8 cellular contexts compared by ENCODE assay signal in genomic region chr1:8604041-8604942, GRCh38.
DNase-seq lines count a peak whose midpoint lies in the region; ATAC-seq and TF ChIP-seq lines count a peak whose summit lies in the region.

No MANE protein-coding gene starts in this region.

- H3K4me3 ChIP-seq in SK-N-MC: peak overlapping the region; percentile 76

- H3K27me3 Mint-ChIP-seq in nephron (ENCODE audit: low read depth): no peaks in the 10 kb centered on the region

- no peaks in the 10 kb centered on the region for H3K9me3 Mint-ChIP-seq in nephron

- 0 out of 2 replicates have a peak, but pooled peaks cover 5% of the 10 kb centered on the region for H3K36me3 ChIP-seq in SK-N-MC (ENCODE audit: insufficient read depth, low read length)

- H3K4me3 Mint-ChIP-seq in nephron: no peak overlapping the region

- H3K9me3 ChIP-seq in SK-N-MC (ENCODE audit: low read depth, low read length): no peaks in the 10 kb centered on the region; the same call in 1 of the 2 replicates

- ATAC-seq in GM18502 (IDR thresholded peaks at IDR 0.05; ENCODE audit: poor library complexity, unreplicated experiment) (peak; percentile 73), GM21737 (IDR thresholded peaks at IDR 0.05; ENCODE audit: unreplicated experiment) (peak; percentile 82)

- DNase-seq in SK-N-MC (ENCODE audit: low read depth, low spot score) (peak; percentile 95), NCI-H524 treated with DMSO at 0.1 percent for 48 hours (lab: John Stamatoyannopoulos, UW) (no peak), T-helper 9 cell (no peak), NCI-H1092 treated with DMSO at 0.1 percent for 48 hours (lab: John Stamatoyannopoulos, UW) (no peak), NCI-H226 (no peak)

- peaks cover 31% of the 10 kb centered on the region for H3K4me1 Mint-ChIP-seq in nephron

- H3K27ac ChIP-seq in SK-N-MC: peak overlapping the region; percentile 100

- peak overlapping the region; percentile 95 for H3K9ac ChIP-seq in SK-N-MC (ENCODE audit: insufficient read length)

- peak overlapping the region; percentile 21 to 75 (median 58) for H3K27ac Mint-ChIP-seq in nephron

- no peak for TF ChIP-seq CTCF in nephron (IDR thresholded peaks at IDR 0.05; ENCODE audit: unreplicated experiment in 3 of 3)

- H3K36me3 Mint-ChIP-seq in nephron (ENCODE audit: low read depth): peaks cover 20% of the 10 kb centered on the region
